ENCODE assay signal across 11 cellular contexts in the genomic region with DNA sequence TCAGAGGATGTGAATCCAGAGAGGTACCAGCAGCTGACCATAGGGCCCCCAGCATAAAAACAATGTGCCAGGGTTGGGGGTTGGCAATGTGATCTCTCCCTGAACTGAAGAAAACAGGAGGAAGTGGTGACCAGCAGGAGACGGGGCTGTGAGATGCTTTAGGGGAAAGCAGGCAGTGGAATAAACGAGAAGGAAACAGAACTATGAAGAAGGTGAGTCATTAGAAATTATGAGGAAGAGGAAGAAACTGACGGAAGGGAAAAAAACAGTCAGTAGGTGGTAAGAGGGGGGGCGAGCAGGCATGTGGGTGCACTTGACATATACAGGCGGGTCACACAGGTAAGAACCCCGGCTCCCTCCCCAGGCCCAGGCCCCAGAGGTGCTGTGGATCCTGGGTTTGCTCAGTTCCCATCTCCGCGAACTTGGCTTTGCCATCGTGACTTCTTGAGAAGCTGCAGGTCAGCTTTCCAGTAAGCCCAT. TPM values are rescaled to one million over a fixed set of nuclear protein-coding genes. Genes with fewer than 3 reads are reported as not detected.
DNase-seq lines count a peak whose midpoint lies in the region; ATAC-seq and FAIRE-seq lines count a peak whose summit lies in the region.
"Had no signal": no experiment of that assay in that cellular context is flagged by ENCODE, and none has a peak within 500 bp of the region (broad histone marks: within the 10 kb centered on the region; RNA-seq: fewer than 3 reads in every experiment).

No MANE protein-coding gene starts in this region.

- H3K4me2 ChIP-seq in Karpas-422 (ENCODE audit: low read depth, low read length, poor library complexity, severe bottlenecking), result peak overlapping the region; percentile 0

- no peaks in the 10 kb centered on the region for H3K79me2 ChIP-seq in Karpas-422 (ENCODE audit: low read length)

- H3K36me3 ChIP-seq in Karpas-422 (ENCODE audit: insufficient read depth, low read length), result no peaks in the 10 kb centered on the region
- peaks cover 3% of the 10 kb centered on the region for H3K36me3 ChIP-seq in effector memory CD4-positive, alpha-beta T cell (ENCODE audit: control insufficient read depth, insufficient read depth, low read length)

- FAIRE-seq in frontal cortex (lab: Jason Lieb, UNC), result no peak
- FAIRE-seq: endometrium had no signal

- H3K27ac ChIP-seq in Karpas-422 (ENCODE audit: low read length), result no peak overlapping the region
- H3K27ac ChIP-seq in effector memory CD4-positive, alpha-beta T cell (ENCODE audit: insufficient read depth, low read length, poor library complexity, severe bottlenecking), result no peak overlapping the region

- H3K36me3 Mint-ChIP-seq in activated CD8-positive, alpha-beta T cell treated with anti-CD3 and anti-CD28 coated beads, Interleukin-2, amount 10 ng/mL, durations not matched to agents 7 days and 5 days (ENCODE audit: low read depth), result peaks cover 6% of the 10 kb centered on the region

- H3K9me3 Mint-ChIP-seq in activated CD8-positive, alpha-beta T cell treated with anti-CD3 and anti-CD28 coated beads, Interleukin-2, amount 10 ng/mL, durations not matched to agents 7 days and 5 days (ENCODE audit: insufficient read depth), result peaks cover 12% of the 10 kb centered on the region

- no peaks in the 10 kb centered on the region for H4K20me1 ChIP-seq in Karpas-422 (ENCODE audit: insufficient read depth, low read depth, low read length)

- peaks cover 4% of the 10 kb centered on the region for H3K4me1 Mint-ChIP-seq in activated CD8-positive, alpha-beta T cell treated with anti-CD3 and anti-CD28 coated beads, Interleukin-2, amount 10 ng/mL, durations not matched to agents 7 days and 5 days (ENCODE audit: low read depth)

- peak overlapping the region; percentile 16 for H3K27ac Mint-ChIP-seq in activated CD8-positive, alpha-beta T cell treated with anti-CD3 and anti-CD28 coated beads, Interleukin-2, amount 10 ng/mL, durations not matched to agents 7 days and 5 days

- DNase-seq in Karpas-422 (no peak), left cardiac atrium (no peak), frontal cortex (ENCODE audit: low spot score in 2 of 2) (no peak), COLO668 (lab: John Stamatoyannopoulos, UW; ENCODE audit: unreplicated experiment) (no peak)
- no peak for DNase-seq in activated CD8-positive, alpha-beta T cell treated with anti-CD3 and anti-CD28 coated beads, Interleukin-2, amount 10 ng/mL, durations not matched to agents 7 days and 5 days
- peak; percentile 53 to 56 for DNase-seq in stimulated activated CD4-positive, alpha-beta T cell treated with anti-CD3 and anti-CD28 coated beads, Interleukin-2, amount 100 ng/mL, for 24 hours
- no peak for DNase-seq in effector memory CD4-positive, alpha-beta T cell
- DNase-seq: mesendoderm, NCI-H69 had no signal

- no peaks in the 10 kb centered on the region for H3K9me3 ChIP-seq in Karpas-422 (ENCODE audit: low read length)
- no peaks in the 10 kb centered on the region for H3K9me3 ChIP-seq in effector memory CD4-positive, alpha-beta T cell (ENCODE audit: control insufficient read depth, low read length)

- no peaks in the 10 kb centered on the region for H3K27me3 Mint-ChIP-seq in activated CD8-positive, alpha-beta T cell treated with anti-CD3 and anti-CD28 coated beads, Interleukin-2, amount 10 ng/mL, durations not matched to agents 7 days and 5 days (ENCODE audit: low read depth)

- CTCF ChIA-PET in activated CD8-positive, alpha-beta T cell treated with anti-CD3 and anti-CD28 coated beads, Interleukin-2, amount 10 ng/mL, durations not matched to agents 7 days and 5 days (lab: Charles Lee), result no interaction called here

- peaks cover 62% of the 10 kb centered on the region for H3K4me1 ChIP-seq in Karpas-422 (ENCODE audit: low read length)
- no peaks in the 10 kb centered on the region for H3K4me1 ChIP-seq in effector memory CD4-positive, alpha-beta T cell (ENCODE audit: control insufficient read depth, insufficient read depth, low read length, poor library complexity, severe bottlenecking)

- no peak overlapping the region for H3K9ac ChIP-seq in Karpas-422 (ENCODE audit: low read length)

- no peaks in the 10 kb centered on the region for H3K27me3 ChIP-seq in Karpas-422 (ENCODE audit: low read length)
- no peaks in the 10 kb centered on the region for H3K27me3 ChIP-seq in effector memory CD4-positive, alpha-beta T cell (replicated peaks; ENCODE audit: control insufficient read depth, insufficient read depth, low read length, poor library complexity, severe bottlenecking)

- H3K4me3 ChIP-seq in Karpas-422 (ENCODE audit: low read length), result no peak overlapping the region
- H3K4me3 ChIP-seq in effector memory CD4-positive, alpha-beta T cell (ENCODE audit: insufficient read depth, low read depth, low read length, poor library complexity, severe bottlenecking), result no peak overlapping the region

- no peak overlapping the region for H3K4me3 Mint-ChIP-seq in activated CD8-positive, alpha-beta T cell treated with anti-CD3 and anti-CD28 coated beads, Interleukin-2, amount 10 ng/mL, durations not matched to agents 7 days and 5 days

- 0 out of 2 replicates have a peak overlapping the region, but pooled peaks have one; percentile 30 for H2AFZ ChIP-seq in Karpas-422 (ENCODE audit: low read length)

- H3K9me2 ChIP-seq in Karpas-422 (replicated peaks; ENCODE audit: insufficient read depth, low read length), result no peaks in the 10 kb centered on the region

- POLR2A ChIA-PET in activated CD8-positive, alpha-beta T cell treated with anti-CD3 and anti-CD28 coated beads, Interleukin-2, amount 10 ng/mL, durations not matched to agents 7 days and 5 days (lab: Charles Lee), result no interaction called here

- no peak for ATAC-seq in activated CD8-positive, alpha-beta T cell treated with anti-CD3 and anti-CD28 coated beads, Interleukin-2, amount 10 ng/mL, durations not matched to agents 7 days and 5 days
- ATAC-seq in left cardiac atrium (peak; percentile 47 to 66), HG03095 (IDR thresholded peaks at IDR 0.05; ENCODE audit: unreplicated experiment) (no peak)

- intact Hi-C loops in left cardiac atrium (cut with DNase I), result no loop called here

RNA-seq across cellular contexts. Expression of a gene that starts 42.2 kb away (rescaled TPM):
- total RNA-seq in Karpas-422 (2014; rRNA removed; shearing (Covaris generic); ENCODE audit: low replicate concordance), result 2.0 and 8.6 TPM in 2 replicates
- total RNA-seq in activated CD8-positive, alpha-beta T cell treated with anti-CD3 and anti-CD28 coated beads, Interleukin-2, amount 10 ng/mL, durations not matched to agents 7 days and 5 days, result 1 to 10 TPM in 1 of 2 experiments, under 1 TPM in 1; 0.86 to 1.4 TPM
- total RNA-seq in left cardiac atrium (1 to 10 TPM; 2.6 to 5.2 TPM), frontal cortex (19.2 TPM)

RNA-seq across cellular contexts. Expression of a gene that starts 48.4 kb away (rescaled TPM):
- total RNA-seq in Karpas-422 (2014; rRNA removed; shearing (Covaris generic); ENCODE audit: low replicate concordance), result 44.0 and 102 TPM in 2 replicates
- 10 to 100 TPM; 14.3 to 15.2 TPM for total RNA-seq in activated CD8-positive, alpha-beta T cell treated with anti-CD3 and anti-CD28 coated beads, Interleukin-2, amount 10 ng/mL, durations not matched to agents 7 days and 5 days
- under 1 TPM in 1 of 2 donors, not detected in 1; 0.15 TPM for total RNA-seq in left cardiac atrium
- not detected for total RNA-seq in frontal cortex

Comparison
In these comparisons a context has a peak if more than half of its experiments do, and no peak if none do; other contexts are left out.
1. DNase-seq: peak in stimulated activated CD4-positive, alpha-beta T cell treated with anti-CD3 and anti-CD28 coated beads, Interleukin-2, amount 100 ng/mL, for 24 hours (2 of 2); none in Karpas-422 (single experiment), activated CD8-positive, alpha-beta T cell treated with anti-CD3 and anti-CD28 coated beads, Interleukin-2, amount 10 ng/mL, durations not matched to agents 7 days and 5 days (single experiment), left cardiac atrium (single experiment), frontal cortex (0 of 2), effector memory CD4-positive, alpha-beta T cell (0 of 3) and COLO668 (single experiment).
2. ATAC-seq: peak in left cardiac atrium (2 of 2); none in activated CD8-positive, alpha-beta T cell treated with anti-CD3 and anti-CD28 coated beads, Interleukin-2, amount 10 ng/mL, durations not matched to agents 7 days and 5 days (single experiment) and HG03095 (single experiment).
3. RNA of a gene that starts 48.4 kb away (total RNA-seq): 44.0 to 102 TPM in Karpas-422 and 14.3 to 15.2 TPM in activated CD8-positive, alpha-beta T cell treated with anti-CD3 and anti-CD28 coated beads, Interleukin-2, amount 10 ng/mL, durations not matched to agents 7 days and 5 days; 0.15 TPM in left cardiac atrium and not detected in frontal cortex (single experiment); every median in the first group is over 10 times any median in the second.